Comparison of ENCODE assay signal across 8 cellular contexts in genomic region chr15:41561777-41562145, GRCh38. TPM values are rescaled to one million over a fixed set of nuclear protein-coding genes. Genes with fewer than 3 reads are reported as not detected.
DNase-seq lines count a peak whose midpoint lies in the region; ATAC-seq and TF ChIP-seq lines count a peak whose summit lies in the region.

No MANE protein-coding gene starts in this region.

- H3K4me1 Mint-ChIP-seq in T-cell: peaks cover 13 to 24% (median 21%) of the 10 kb centered on the region in 3 donors

- no peaks in the 10 kb centered on the region for H3K36me3 Mint-ChIP-seq in T-cell

- peak; percentile 87 for DNase-seq in G401 (ENCODE audit: low spot score)
- DNase-seq in brain pericyte (ENCODE audit: low read depth, low spot score): peak; percentile 53
- DNase-seq in hippocampal formation (lab: John Stamatoyannopoulos, UW): peak; percentile 88
- DNase-seq in putamen (ENCODE audit: low spot score): peak; percentile 92
- no peak for DNase-seq in GM10266 (ENCODE audit: extremely low spot score)
- DNase-seq in T-cell: no peak
- DNase-seq in NCI-H524 treated with DMSO at 0.1 percent for 48 hours (lab: John Stamatoyannopoulos, UW): no peak

- no peak for TF ChIP-seq CTCF in GM10266 (IDR thresholded peaks at IDR 0.05; ENCODE audit: control insufficient read depth, insufficient read depth, low read depth, missing control alignments)

- no peak overlapping the region for H3K27ac Mint-ChIP-seq in T-cell

- peaks cover 10 to 19% of the 10 kb centered on the region in 2 donors for H3K27me3 Mint-ChIP-seq in T-cell

- no peak overlapping the region for H3K4me3 Mint-ChIP-seq in T-cell

- in situ Hi-C loops in G401 (cut with HindIII; ENCODE audit: low sequenced_read_pairs): no loop called here

- no peaks in the 10 kb centered on the region for H3K9me3 Mint-ChIP-seq in T-cell

- CTCF ChIA-PET in T-cell (lab: Charles Lee): interaction anchor here in 1 of 2 donors (0.5 kb wide), 1 partner anchor 58 kb away, joined by 4 read pairs; no protein-coding TSS in a partner anchor

- ATAC-seq in GM21367 (IDR thresholded peaks at IDR 0.05; ENCODE audit: unreplicated experiment): no peak
- no peak for ATAC-seq in T-cell (replicated peaks in 1 of 4)

- POLR2A ChIA-PET in T-cell (lab: Charles Lee): no interaction called here

RNA-seq across cellular contexts. Expression of gene TYRO3, which starts 2.7 kb away (rescaled TPM):
- 25.9 and 26.2 TPM in 2 replicates for total RNA-seq in G401 (2014; rRNA removed; shearing (Covaris generic))
- total RNA-seq in T-cell: 1 to 10 TPM in 1 of 5 donors, under 1 TPM in 3, not detected in 1; 0.62 to 1.5 (median 0.78) TPM

RNA-seq across cellular contexts. Expression of gene RPAP1, which starts 17.7 kb away (rescaled TPM):
- 24.3 and 46.5 TPM in 2 replicates for total RNA-seq in G401 (2014; rRNA removed; shearing (Covaris generic))
- 10 to 100 TPM; 33.5 to 57.8 (median 53.2) TPM for total RNA-seq in T-cell

RNA-seq across cellular contexts. Expression of gene LTK, which starts 48.1 kb away (rescaled TPM):
- not detected in 2 replicates for total RNA-seq in G401 (2014; rRNA removed; shearing (Covaris generic))
- 10 to 100 TPM in 1 of 5 donors, 1 to 10 TPM in 4; 2.0 to 14.3 (median 6.8) TPM for total RNA-seq in T-cell

Comparison
In these comparisons a context has a peak if more than half of its experiments do, and no peak if none do; other contexts are left out.
1. DNase-seq: peak in G401 (single experiment), brain pericyte (single experiment), hippocampal formation (2 of 2) and putamen (single experiment); none in GM10266 (single experiment), T-cell (0 of 34) and NCI-H524 treated with DMSO at 0.1 percent for 48 hours (single experiment).
2. RNA of gene TYRO3, which starts 2.7 kb away (total RNA-seq): 25.9 to 26.2 TPM in G401; 0.62 to 1.5 TPM in T-cell; every median in the first group is over 10 times any median in the second.